Comparison of ENCODE assay signal across 7 cellular contexts in the genomic region with DNA sequence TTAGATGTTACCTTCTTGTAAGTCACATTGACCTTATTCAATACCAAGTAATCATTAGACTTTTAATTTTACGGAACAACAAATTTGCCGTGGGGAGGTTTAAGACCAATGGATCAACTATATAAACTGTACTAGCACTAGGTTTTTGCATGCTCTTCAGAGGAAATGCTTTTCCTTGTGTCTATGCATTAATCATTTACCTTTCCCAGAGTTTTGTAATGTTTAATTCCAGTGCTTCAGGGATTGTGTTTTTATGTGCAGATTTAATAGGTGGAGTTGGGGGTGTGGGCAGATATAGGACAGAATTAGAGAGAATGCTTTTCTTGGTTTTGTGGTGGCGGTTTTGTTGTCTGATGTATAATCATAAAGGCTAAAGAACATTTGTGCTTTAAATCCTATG.
"Had no signal": no experiment of that assay in that cellular context is flagged by ENCODE, and none has a peak within 500 bp of the region (broad histone marks: within the 10 kb centered on the region; RNA-seq: fewer than 3 reads in every experiment).

No MANE protein-coding gene starts in this region.

- DNase-seq: GM23248, GOT3, H7, HFFc6, IMR-90 had no signal

- H3K27ac Mint-ChIP-seq: HFFc6 had no signal

- H3K9me3 Mint-ChIP-seq: HFFc6 had no signal

- ATAC-seq: HCT116, K562 had no signal

- H3K4me3 Mint-ChIP-seq: HFFc6 had no signal
